14 cellular contexts compared by ENCODE assay signal in genomic region chr10:103210262-103210661, GRCh38. TPM values are rescaled to one million over a fixed set of nuclear protein-coding genes. Genes with fewer than 3 reads are reported as not detected.
"Had no signal": no experiment of that assay in that cellular context is flagged by ENCODE, and none has a peak within 500 bp of the region (broad histone marks: within the 10 kb centered on the region; RNA-seq: fewer than 3 reads in every experiment).

No MANE protein-coding gene starts in this region.

RNA-seq across cellular contexts. Expression of gene RPEL1, which starts 35.4 kb away (rescaled TPM):
- total RNA-seq: stomach, subcutaneous adipose tissue, suprapubic skin, temporal lobe, testis, thoracic aorta, thyroid gland, tibial nerve, transverse colon, upper lobe of left lung, upper lobe of right lung, ureter, urinary bladder, vagina had no signal
- polyA plus RNA-seq: stomach had no signal
